9 cellular contexts compared by ENCODE assay signal in genomic region chr2:161414385-161415040, GRCh38. TPM values are rescaled to one million over a fixed set of nuclear protein-coding genes. Genes with fewer than 3 reads are reported as not detected.
DNase-seq lines count a peak whose midpoint lies in the region; ATAC-seq and TF ChIP-seq lines count a peak whose summit lies in the region.
"Had no signal": no experiment of that assay in that cellular context is flagged by ENCODE, and none has a peak within 500 bp of the region (broad histone marks: within the 10 kb centered on the region; RNA-seq: fewer than 3 reads in every experiment).

No MANE protein-coding gene starts in this region.

- H4K8ac ChIP-seq in mesenchymal stem cell (ENCODE audit: low read length), result no peak overlapping the region

- H2AK5ac ChIP-seq in mesenchymal stem cell (ENCODE audit: low read length, severe bottlenecking), result no peak overlapping the region

- 0% methylated on average over 56 of the region's 62 CpGs for WGBS in mesenchymal stem cell
- whole genome bisulfite sequencing in urinary bladder, result 2% methylated on average over 62 of the region's 62 CpGs

- no peak overlapping the region for H2BK120ac ChIP-seq in mesenchymal stem cell (ENCODE audit: low read depth, low read length)

- H3K14ac ChIP-seq in mesenchymal stem cell (ENCODE audit: low read length in 2 of 2), result peak overlapping the region in 1 of 2 experiments; percentile 11

- H3K23ac ChIP-seq in mesenchymal stem cell (ENCODE audit: low read length in 2 of 2), result no peak overlapping the region

- peaks cover 0 to 4% of the 10 kb centered on the region in 2 donors for H3K36me3 ChIP-seq in duodenal mucosa (ENCODE audit: control insufficient read depth in 1 of 2, insufficient read depth in 2 of 2, low read length in 2 of 2)
- peaks cover 0 to 12% of the 10 kb centered on the region in 2 experiments for H3K36me3 ChIP-seq in mesenchymal stem cell (ENCODE audit: control insufficient read depth in 1 of 2, insufficient read depth in 2 of 2, low read depth in 1 of 2, low read length in 2 of 2)
- no peaks in the 10 kb centered on the region for H3K36me3 ChIP-seq in urinary bladder (ENCODE audit: insufficient read depth)

- H3K79me1 ChIP-seq in mesenchymal stem cell (replicated peaks; ENCODE audit: low read length, poor library complexity, severe bottlenecking), result no peaks in the 10 kb centered on the region

- H3K9ac ChIP-seq in duodenal mucosa (ENCODE audit: low read depth in 1 of 2, low read length in 2 of 2) (no peak overlapping the region), mesenchymal stem cell (ENCODE audit: low read length) (peak overlapping the region; percentile 65)
- H3K9ac ChIP-seq: KMS-11 had no signal

- H3K27me3 ChIP-seq in duodenal mucosa (ENCODE audit: control insufficient read depth in 1 of 2, insufficient read depth in 2 of 2, low read length in 2 of 2) (peaks cover 52 to 61% of the 10 kb centered on the region in 2 donors), mesenchymal stem cell (ENCODE audit: control insufficient read depth in 1 of 2, insufficient read depth in 1 of 2, low read length in 2 of 2) (peaks cover 48 to 49% of the 10 kb centered on the region in 2 experiments)

- DNase-seq in AG04449 (ENCODE audit: low read depth, low spot score) (no peak), GM12864 (ENCODE audit: low read depth) (no peak), RPMI8226 (peak; percentile 11), mesenchymal stem cell (peak; percentile 51), pons (ENCODE audit: low spot score) (no peak)

- no peak for TF ChIP-seq CTCF in AG04449 (IDR thresholded peaks at IDR 0.05; ENCODE audit: insufficient read depth, low read length, missing control alignments)
- TF ChIP-seq CTCF in GM12864 (IDR thresholded peaks at IDR 0.05; ENCODE audit: low read depth, low read length, missing control alignments), result peak; percentile 9

- H3K9me3 ChIP-seq in duodenal mucosa (ENCODE audit: control insufficient read depth in 1 of 2, low read length in 2 of 2) (no peaks in the 10 kb centered on the region), mesenchymal stem cell (ENCODE audit: control insufficient read depth, low read length) (no peaks in the 10 kb centered on the region)

- H3K4me1 ChIP-seq in duodenal mucosa (ENCODE audit: control insufficient read depth in 1 of 2, insufficient read depth in 2 of 2, low read length in 2 of 2) (peaks cover 24 to 28% of the 10 kb centered on the region in 2 donors), mesenchymal stem cell (ENCODE audit: control insufficient read depth, insufficient read depth, low read depth, low read length) (peaks cover 25% of the 10 kb centered on the region), urinary bladder (ENCODE audit: insufficient read depth) (no peaks in the 10 kb centered on the region)

- H2BK5ac ChIP-seq in mesenchymal stem cell (ENCODE audit: low read depth, low read length, poor library complexity, severe bottlenecking), result no peak overlapping the region

- H3K18ac ChIP-seq in mesenchymal stem cell (ENCODE audit: low read depth in 1 of 2, low read length in 2 of 2), result peak overlapping the region in 1 of 2 experiments; percentile 15

- H3K4me2 ChIP-seq in mesenchymal stem cell (ENCODE audit: low read length, poor library complexity, severe bottlenecking), result peak overlapping the region; percentile 98
- H3K4me2 ChIP-seq: KMS-11 had no signal

- H3K4me3 ChIP-seq in AG04449 (ENCODE audit: low read depth, low read length) (peak overlapping the region; percentile 59), GM12864 (ENCODE audit: low read depth, low read length) (peak overlapping the region; percentile 42), duodenal mucosa (ENCODE audit: low read depth in 1 of 2, low read length in 2 of 2) (peak overlapping the region; percentile 62 to 63), mesenchymal stem cell (ENCODE audit: insufficient read depth in 1 of 2, low read depth in 1 of 2, low read length in 2 of 2) (peak overlapping the region; percentile 55 to 77), urinary bladder (ENCODE audit: low read depth, low read length) (peak overlapping the region; percentile 41)

- peak; percentile 34 for ATAC-seq in HG02938 (IDR thresholded peaks at IDR 0.05; ENCODE audit: unreplicated experiment)

- CTCF ChIA-PET in AG04449 (lab: Yijun Ruan, JAX), result interaction anchor here (0.6 to 1.3 kb wide), 2 partner anchors 11 to 13 kb away, joined by 5 to 6 read pairs; no protein-coding TSS in a partner anchor

- H3K27ac ChIP-seq in duodenal mucosa (ENCODE audit: low read depth, low read length), result no peak overlapping the region
- H3K27ac ChIP-seq in mesenchymal stem cell (ENCODE audit: low read length, poor library complexity, severe bottlenecking), result no peak overlapping the region
- H3K27ac ChIP-seq in urinary bladder (ENCODE audit: low read depth), result no peak overlapping the region
- H3K27ac ChIP-seq: KMS-11 had no signal

- no peak overlapping the region for H2BK15ac ChIP-seq in mesenchymal stem cell (ENCODE audit: low read depth, poor library complexity, severe bottlenecking)

- H3K4ac ChIP-seq in mesenchymal stem cell (ENCODE audit: low read depth in 1 of 2, low read length in 2 of 2), result no peak overlapping the region

- H2AFZ ChIP-seq in mesenchymal stem cell (ENCODE audit: low read depth, low read length), result peak overlapping the region; percentile 81

- no peak overlapping the region for H4K91ac ChIP-seq in mesenchymal stem cell (ENCODE audit: low read length)

- peak overlapping the region in 1 of 2 experiments; percentile 6 for H2BK12ac ChIP-seq in mesenchymal stem cell (ENCODE audit: low read length in 2 of 2)

- POLR2A ChIA-PET in AG04449 (lab: Yijun Ruan, JAX), result no interaction called here

RNA-seq across cellular contexts. Expression of gene TBR1, which starts 1.6 kb away (rescaled TPM):
- 0.01 TPM for polyA plus RNA-seq in mesenchymal stem cell (2013, experiment 1 of 2)
- polyA plus RNA-seq in mesenchymal stem cell (2013, experiment 2 of 2), result 0.01 TPM
- total RNA-seq in urinary bladder, result 0.11 TPM
- not detected for polyA plus RNA-seq in urinary bladder

Comparison
In these comparisons a context has a peak if more than half of its experiments do, and no peak if none do; other contexts are left out.
1. DNase-seq: peak in RPMI8226 (single experiment) and mesenchymal stem cell (single experiment); none in AG04449 (single experiment), GM12864 (single experiment) and pons (single experiment).
2. Peak in every context shown above with its lines, with median percentiles within 50 percentile points of each other: H3K4me3 ChIP-seq.